10 cellular contexts compared by ENCODE assay signal in genomic region chr2:42917374-42918017, GRCh38.
A peak's percentile ranks its signal among the peaks of the same experiment; 100 is the strongest.
DNase-seq lines count a peak whose midpoint lies in the region; ATAC-seq and TF ChIP-seq lines count a peak whose summit lies in the region.
"Had no signal": no experiment of that assay in that cellular context is flagged by ENCODE, and none has a peak within 500 bp of the region (broad histone marks: within the 10 kb centered on the region; RNA-seq: fewer than 3 reads in every experiment).

No MANE protein-coding gene starts in this region.

- H3K4me3 Mint-ChIP-seq in activated CD4-positive, alpha-beta T cell treated with anti-CD3 and anti-CD28 coated beads for 36 hours, result no peak overlapping the region
- H3K4me3 Mint-ChIP-seq in activated CD4-positive, alpha-beta T cell treated with anti-CD3 and anti-CD28 coated beads, Interleukin-2, amount 10 ng/mL, durations not matched to agents 7 days and 5 days, result no peak overlapping the region
- H3K4me3 Mint-ChIP-seq in activated T-helper 17 cell treated with anti-CD3 and anti-CD28 coated beads, Interleukin-2, amount 50 U/mL, for 72 hours, result no peak overlapping the region
- H3K4me3 Mint-ChIP-seq in stimulated activated naive B cell treated with anti-CD40 and anti-IgM and Interleukin-4, amounts not matched to agents 10 μg/mL and 1 μg/mL and 100 μg/mL, for 72 hours, result no peak overlapping the region
- H3K4me3 Mint-ChIP-seq: T-helper 1 cell treated with Interleukin-12 subunit alpha and Interleukin-12 subunit beta and Interleukin-4 antibody, amounts not matched to agents 30 μg/mL and 1 μg/mL, for 36 hours had no signal

- H3K27me3 Mint-ChIP-seq in activated CD4-positive, alpha-beta T cell treated with anti-CD3 and anti-CD28 coated beads for 36 hours, result peaks cover 2% of the 10 kb centered on the region
- H3K27me3 Mint-ChIP-seq in activated CD4-positive, alpha-beta T cell treated with anti-CD3 and anti-CD28 coated beads, Interleukin-2, amount 10 ng/mL, durations not matched to agents 7 days and 5 days, result no peaks in the 10 kb centered on the region
- H3K27me3 Mint-ChIP-seq in activated T-helper 17 cell treated with anti-CD3 and anti-CD28 coated beads, Interleukin-2, amount 50 U/mL, for 72 hours, result peaks cover 7% of the 10 kb centered on the region
- H3K27me3 Mint-ChIP-seq in stimulated activated naive B cell treated with anti-CD40 and anti-IgM and Interleukin-4, amounts not matched to agents 10 μg/mL and 1 μg/mL and 100 μg/mL, for 72 hours, result peaks cover 6 to 10% of the 10 kb centered on the region in 2 donors

- H3K79me2 ChIP-seq in hepatocyte (no peaks in the 10 kb centered on the region), OCI-LY7 (ENCODE audit: insufficient read depth, low read depth, low read length) (no peaks in the 10 kb centered on the region)

- no peaks in the 10 kb centered on the region for H3K36me3 Mint-ChIP-seq in activated CD4-positive, alpha-beta T cell treated with anti-CD3 and anti-CD28 coated beads for 36 hours (ENCODE audit: low read depth)
- H3K36me3 Mint-ChIP-seq in activated CD4-positive, alpha-beta T cell treated with anti-CD3 and anti-CD28 coated beads, Interleukin-2, amount 10 ng/mL, durations not matched to agents 7 days and 5 days (ENCODE audit: low read depth), result no peaks in the 10 kb centered on the region
- H3K36me3 Mint-ChIP-seq in activated T-helper 17 cell treated with anti-CD3 and anti-CD28 coated beads, Interleukin-2, amount 50 U/mL, for 72 hours (ENCODE audit: low read depth), result no peaks in the 10 kb centered on the region
- H3K36me3 Mint-ChIP-seq in stimulated activated naive B cell treated with anti-CD40 and anti-IgM and Interleukin-4, amounts not matched to agents 10 μg/mL and 1 μg/mL and 100 μg/mL, for 72 hours, result no peaks in the 10 kb centered on the region

- H3K4me3 ChIP-seq in hepatocyte (no peak overlapping the region), OCI-LY7 (ENCODE audit: low read depth, low read length, poor library complexity, severe bottlenecking) (no peak overlapping the region)

- CTCF ChIA-PET in activated CD4-positive, alpha-beta T cell treated with anti-CD3 and anti-CD28 coated beads for 36 hours (lab: Charles Lee), result no interaction called here
- CTCF ChIA-PET in activated CD4-positive, alpha-beta T cell treated with anti-CD3 and anti-CD28 coated beads, Interleukin-2, amount 10 ng/mL, durations not matched to agents 7 days and 5 days (lab: Charles Lee), result interaction anchor here (1.2 kb wide), 1 partner anchor 60 kb away, joined by 3 read pairs; no protein-coding TSS in a partner anchor
- CTCF ChIA-PET in OCI-LY7 (lab: Charles Lee; ENCODE audit: unreplicated experiment), result interaction anchor here (0.6 kb wide), 1 partner anchor 49 kb away, joined by 3 read pairs; no protein-coding TSS in a partner anchor

- WGBS in hepatocyte (ENCODE audit: low lambda C conversion rate, missing lambda C conversion rate), result 81% methylated on average over 11 of the region's 11 CpGs

- H3K36me3 ChIP-seq in hepatocyte (replicated peaks; ENCODE audit: insufficient read depth, low read depth) (no peaks in the 10 kb centered on the region), OCI-LY7 (ENCODE audit: insufficient read depth, low read length) (no peaks in the 10 kb centered on the region)

- TF ChIP-seq CTCF in hepatocyte (IDR thresholded peaks at IDR 0.05; ENCODE audit: poor library complexity) (no peak), OCI-LY7 (conservative IDR thresholded peaks at IDR 0.05; ENCODE audit: low read length) (no peak)

- H3K27me3 ChIP-seq in hepatocyte, result no peaks in the 10 kb centered on the region

- H2AFZ ChIP-seq in hepatocyte, result no peak overlapping the region
- no peak overlapping the region for H2AFZ ChIP-seq in OCI-LY7 (ENCODE audit: low read length)

- H4K20me1 ChIP-seq in hepatocyte (ENCODE audit: insufficient read depth, poor library complexity, severe bottlenecking) (no peaks in the 10 kb centered on the region), OCI-LY7 (ENCODE audit: insufficient read depth, low read length) (no peaks in the 10 kb centered on the region)

- H3K4me1 ChIP-seq in hepatocyte (ENCODE audit: insufficient read depth) (peaks cover 35% of the 10 kb centered on the region), OCI-LY7 (ENCODE audit: insufficient read depth, low read length, poor library complexity, severe bottlenecking) (no peaks in the 10 kb centered on the region)

- no peak overlapping the region for H3K4me2 ChIP-seq in hepatocyte
- no peak overlapping the region for H3K4me2 ChIP-seq in OCI-LY7 (ENCODE audit: low read length)

- POLR2A ChIA-PET in activated CD4-positive, alpha-beta T cell treated with anti-CD3 and anti-CD28 coated beads for 36 hours (lab: Charles Lee), result interaction anchor here (0.5 to 0.6 kb wide), 3 partner anchors 16 to 203 kb away, joined by 3 to 9 read pairs (median 4); no protein-coding TSS in a partner anchor
- POLR2A ChIA-PET in activated CD4-positive, alpha-beta T cell treated with anti-CD3 and anti-CD28 coated beads, Interleukin-2, amount 10 ng/mL, durations not matched to agents 7 days and 5 days (lab: Charles Lee), result no interaction called here
- POLR2A ChIA-PET in OCI-LY7 (lab: Charles Lee), result no interaction called here

- H3K9me3 Mint-ChIP-seq in activated CD4-positive, alpha-beta T cell treated with anti-CD3 and anti-CD28 coated beads for 36 hours (ENCODE audit: low read depth), result no peaks in the 10 kb centered on the region
- H3K9me3 Mint-ChIP-seq in activated CD4-positive, alpha-beta T cell treated with anti-CD3 and anti-CD28 coated beads, Interleukin-2, amount 10 ng/mL, durations not matched to agents 7 days and 5 days, result no peaks in the 10 kb centered on the region
- no peaks in the 10 kb centered on the region for H3K9me3 Mint-ChIP-seq in activated T-helper 17 cell treated with anti-CD3 and anti-CD28 coated beads, Interleukin-2, amount 50 U/mL, for 72 hours
- H3K9me3 Mint-ChIP-seq in stimulated activated naive B cell treated with anti-CD40 and anti-IgM and Interleukin-4, amounts not matched to agents 10 μg/mL and 1 μg/mL and 100 μg/mL, for 72 hours, result no peaks in the 10 kb centered on the region
- H3K9me3 Mint-ChIP-seq: T-helper 1 cell treated with Interleukin-12 subunit alpha and Interleukin-12 subunit beta and Interleukin-4 antibody, amounts not matched to agents 30 μg/mL and 1 μg/mL, for 36 hours had no signal

- no peak overlapping the region for H3K27ac Mint-ChIP-seq in activated CD4-positive, alpha-beta T cell treated with anti-CD3 and anti-CD28 coated beads for 36 hours
- no peak overlapping the region for H3K27ac Mint-ChIP-seq in activated CD4-positive, alpha-beta T cell treated with anti-CD3 and anti-CD28 coated beads, Interleukin-2, amount 10 ng/mL, durations not matched to agents 7 days and 5 days
- no peak overlapping the region for H3K27ac Mint-ChIP-seq in activated T-helper 17 cell treated with anti-CD3 and anti-CD28 coated beads, Interleukin-2, amount 50 U/mL, for 72 hours
- no peak overlapping the region for H3K27ac Mint-ChIP-seq in stimulated activated naive B cell treated with anti-CD40 and anti-IgM and Interleukin-4, amounts not matched to agents 10 μg/mL and 1 μg/mL and 100 μg/mL, for 72 hours
- H3K27ac Mint-ChIP-seq: T-helper 1 cell treated with Interleukin-12 subunit alpha and Interleukin-12 subunit beta and Interleukin-4 antibody, amounts not matched to agents 30 μg/mL and 1 μg/mL, for 36 hours had no signal

- H3K9me2 ChIP-seq in hepatocyte (replicated peaks; ENCODE audit: insufficient read depth) (no peaks in the 10 kb centered on the region), OCI-LY7 (ENCODE audit: insufficient read depth, low read length) (no peaks in the 10 kb centered on the region)

- H3K4me1 Mint-ChIP-seq in activated CD4-positive, alpha-beta T cell treated with anti-CD3 and anti-CD28 coated beads for 36 hours, result peaks cover 8% of the 10 kb centered on the region
- peaks cover 3% of the 10 kb centered on the region for H3K4me1 Mint-ChIP-seq in activated CD4-positive, alpha-beta T cell treated with anti-CD3 and anti-CD28 coated beads, Interleukin-2, amount 10 ng/mL, durations not matched to agents 7 days and 5 days
- H3K4me1 Mint-ChIP-seq in activated T-helper 17 cell treated with anti-CD3 and anti-CD28 coated beads, Interleukin-2, amount 50 U/mL, for 72 hours, result peaks cover 6% of the 10 kb centered on the region
- peaks cover 0 to 13% of the 10 kb centered on the region in 2 donors for H3K4me1 Mint-ChIP-seq in stimulated activated naive B cell treated with anti-CD40 and anti-IgM and Interleukin-4, amounts not matched to agents 10 μg/mL and 1 μg/mL and 100 μg/mL, for 72 hours

- intact Hi-C loops in activated CD4-positive, alpha-beta T cell treated with anti-CD3 and anti-CD28 coated beads for 36 hours (cut with DNase I, micrococcal nuclease), result no loop called here
- intact Hi-C loops in OCI-LY7 (cut with micrococcal nuclease; ENCODE audit: unreplicated experiment), result no loop called here

- peak; percentile 64 for ATAC-seq in activated CD4-positive, alpha-beta T cell treated with anti-CD3 and anti-CD28 coated beads for 36 hours
- ATAC-seq in activated T-helper 17 cell treated with anti-CD3 and anti-CD28 coated beads, Interleukin-2, amount 50 U/mL, for 72 hours (replicated peaks), result peak; percentile 91
- peak; percentile 71 to 91 for ATAC-seq in stimulated activated naive B cell treated with anti-CD40 and anti-IgM and Interleukin-4, amounts not matched to agents 10 μg/mL and 1 μg/mL and 100 μg/mL, for 72 hours (replicated peaks)

- H3K27ac ChIP-seq in hepatocyte (peak overlapping the region; percentile 84), OCI-LY7 (ENCODE audit: low read depth, low read length, poor library complexity, severe bottlenecking) (no peak overlapping the region)

- BruUV-seq in OCI-LY7 (replicated peaks; lab: Mats Ljungman, UMichigan), result no TSS peak

- DNase-seq in activated CD4-positive, alpha-beta T cell treated with anti-CD3 and anti-CD28 coated beads for 36 hours, result peak; percentile 59
- DNase-seq in activated CD4-positive, alpha-beta T cell treated with anti-CD3 and anti-CD28 coated beads, Interleukin-2, amount 10 ng/mL, durations not matched to agents 7 days and 5 days, result no peak
- DNase-seq in hepatocyte (ENCODE audit: low spot score) (no peak), GOT3 (lab: John Stamatoyannopoulos, UW) (no peak), iPS-NIHi11 (ENCODE audit: low spot score) (no peak), OCI-LY7 (ENCODE audit: low spot score) (no peak)
- peak; percentile 17 for DNase-seq in stimulated activated naive B cell treated with anti-CD40 and anti-IgM and Interleukin-4, amounts not matched to agents 10 μg/mL and 1 μg/mL and 100 μg/mL, for 72 hours
- DNase-seq: central memory CD4-positive, alpha-beta T cell had no signal

- H3K9me3 ChIP-seq in hepatocyte (ENCODE audit: low read depth), result no peaks in the 10 kb centered on the region
- no peaks in the 10 kb centered on the region for H3K9me3 ChIP-seq in OCI-LY7 (ENCODE audit: low read length)

Comparison
In these comparisons a context has a peak if more than half of its experiments do, and no peak if none do; other contexts are left out.
1. DNase-seq: peak in activated CD4-positive, alpha-beta T cell treated with anti-CD3 and anti-CD28 coated beads for 36 hours (single experiment) and stimulated activated naive B cell treated with anti-CD40 and anti-IgM and Interleukin-4, amounts not matched to agents 10 μg/mL and 1 μg/mL and 100 μg/mL, for 72 hours (single experiment); none in activated CD4-positive, alpha-beta T cell treated with anti-CD3 and anti-CD28 coated beads, Interleukin-2, amount 10 ng/mL, durations not matched to agents 7 days and 5 days (single experiment), hepatocyte (single experiment), GOT3 (single experiment), iPS-NIHi11 (single experiment) and OCI-LY7 (single experiment).
2. Peak in every context shown above with its lines, with median percentiles within 50 percentile points of each other: ATAC-seq.